9 cellular contexts compared by ENCODE assay signal in the genomic region with DNA sequence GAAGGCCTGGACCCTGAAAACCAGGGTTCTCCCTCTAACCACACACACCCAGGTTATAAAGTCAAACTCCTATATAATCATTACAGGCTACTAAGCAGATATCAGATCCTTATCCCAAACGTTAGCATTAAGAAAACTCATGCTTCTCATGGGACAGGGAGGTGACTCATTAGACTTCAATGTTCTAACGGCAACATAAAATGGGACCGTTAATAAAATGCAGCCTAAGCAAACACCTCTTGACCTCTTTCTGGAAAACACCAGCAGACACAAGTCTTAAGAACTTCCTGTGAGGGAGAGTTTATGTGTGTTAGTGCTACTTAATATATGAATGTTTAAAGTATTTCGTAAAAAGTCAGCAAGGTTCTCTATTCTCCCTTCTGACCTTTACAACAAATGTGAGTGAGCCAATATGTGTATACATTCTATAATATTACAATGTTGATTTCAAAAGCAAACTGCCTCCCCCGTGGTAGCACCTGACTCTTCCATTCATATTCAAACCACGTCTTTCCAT. TPM values are rescaled to one million over a fixed set of nuclear protein-coding genes. Genes with fewer than 3 reads are reported as not detected.
DNase-seq lines count a peak whose midpoint lies in the region; ATAC-seq and TF ChIP-seq lines count a peak whose summit lies in the region.
"Had no signal": no experiment of that assay in that cellular context is flagged by ENCODE, and none has a peak within 500 bp of the region (broad histone marks: within the 10 kb centered on the region; RNA-seq: fewer than 3 reads in every experiment).

No MANE protein-coding gene starts in this region.

- peak; percentile 21 to 26 for ATAC-seq in activated CD4-positive, CD25-positive, alpha-beta regulatory T cell treated with anti-CD3 and anti-CD28 coated beads, Interleukin-2, amount 50 U/mL, for 24 hours
- peak; percentile 39 to 74 for ATAC-seq in activated naive CD4-positive, alpha-beta T cell treated with anti-CD3 and anti-CD28 coated beads, Interleukin-2, amount 50 U/mL, for 72 hours
- ATAC-seq in GM18519 (IDR thresholded peaks at IDR 0.05; ENCODE audit: low FRiP score, unreplicated experiment), result no peak

- H3K9me3 Mint-ChIP-seq in activated naive CD4-positive, alpha-beta T cell treated with anti-CD3 and anti-CD28 coated beads, Interleukin-2, amount 50 U/mL, for 72 hours, result no peaks in the 10 kb centered on the region

- peak overlapping the region; percentile 5 for H3K27ac ChIP-seq in temporal lobe (ENCODE audit: low read depth, low read length)
- H3K27ac ChIP-seq: VCaP had no signal

- peaks cover 8 to 24% of the 10 kb centered on the region in 2 donors for H3K36me3 Mint-ChIP-seq in activated naive CD4-positive, alpha-beta T cell treated with anti-CD3 and anti-CD28 coated beads, Interleukin-2, amount 50 U/mL, for 72 hours

- no peak for TF ChIP-seq CTCF in GM10266 (IDR thresholded peaks at IDR 0.05; ENCODE audit: control insufficient read depth, insufficient read depth, low read depth, missing control alignments)

- H3K27ac Mint-ChIP-seq in activated naive CD4-positive, alpha-beta T cell treated with anti-CD3 and anti-CD28 coated beads, Interleukin-2, amount 50 U/mL, for 72 hours, result peak overlapping the region; percentile 92 to 95

- no peak for DNase-seq in activated CD4-positive, CD25-positive, alpha-beta regulatory T cell (lab: John Stamatoyannopoulos, UW)
- DNase-seq in activated naive CD4-positive, alpha-beta T cell treated with anti-CD3 and anti-CD28 coated beads, Interleukin-2, amount 50 U/mL, for 72 hours (ENCODE audit: low spot score in 2 of 2), result no peak
- peak; percentile 98 for DNase-seq in iris pigment epithelial cell (ENCODE audit: low read depth)
- DNase-seq in GM10266 (ENCODE audit: extremely low spot score), result no peak
- no peak for DNase-seq in central memory CD4-positive, alpha-beta T cell

RNA-seq across cellular contexts. Expression of gene LPIN2, which starts 31.7 kb away (rescaled TPM):
- 100 to 1,000 TPM in 1 of 2 donors, 10 to 100 TPM in 1; 66.0 to 113 TPM for total RNA-seq in activated naive CD4-positive, alpha-beta T cell treated with anti-CD3 and anti-CD28 coated beads, Interleukin-2, amount 50 U/mL, for 72 hours
- total RNA-seq in temporal lobe, result 40.1 TPM
